In genomic region chr5:135203593-135204036, GRCh38 we compare ENCODE assay signal across 8 cellular contexts.
DNase-seq lines count a peak whose midpoint lies in the region; ATAC-seq and TF ChIP-seq lines count a peak whose summit lies in the region.

No MANE protein-coding gene starts in this region.

- H3K27ac ChIP-seq in C4-2B = no peak overlapping the region
- H3K27ac ChIP-seq in GM23338 (ENCODE audit: low read depth) = no peak overlapping the region
- no peak overlapping the region for H3K27ac ChIP-seq in gastroesophageal sphincter
- H3K27ac ChIP-seq in gastrocnemius medialis = no peak overlapping the region

- TF ChIP-seq CTCF in C4-2B (conservative IDR thresholded peaks at IDR 0.05) (peak; percentile 76), GM23338 (conservative IDR thresholded peaks at IDR 0.05; ENCODE audit: low read depth in 2 of 2) (peak; percentile 66 to 71), gastroesophageal sphincter (IDR thresholded peaks at IDR 0.05) (peak in 3 of 4 experiments; percentile 18 to 32 (median 19)), gastrocnemius medialis (IDR thresholded peaks at IDR 0.05 in 4 of 5, conservative IDR thresholded peaks at IDR 0.05 in 1 of 5) (no peak)

- peaks cover 7% of the 10 kb centered on the region for H3K36me3 Mint-ChIP-seq in GM23338 (ENCODE audit: low read depth)

- in situ Hi-C loops in gastrocnemius medialis (cut with MboI; ENCODE audit: low sequenced_read_pairs in 4 of 4) = no loop called here

- TF ChIP-seq POLR2A in gastroesophageal sphincter (IDR thresholded peaks at IDR 0.05) = no peak
- no peak for TF ChIP-seq POLR2A in gastrocnemius medialis (IDR thresholded peaks at IDR 0.05)

- no peak overlapping the region for H3K4me3 Mint-ChIP-seq in GM23338

- no peaks in the 10 kb centered on the region for H3F3A ChIP-seq in GM23338 (replicated peaks; ENCODE audit: low read depth)

- ATAC-seq in GM23338 = no peak; the same call in 2 of the 3 replicates
- ATAC-seq in gastroesophageal sphincter = no peak
- no peak for ATAC-seq in gastrocnemius medialis

- H4K20me1 ChIP-seq in GM23338 (replicated peaks; ENCODE audit: insufficient read depth) = no peaks in the 10 kb centered on the region

- 79% methylated on average over 4 of the region's 4 CpGs for WGBS in gastroesophageal sphincter (ENCODE audit: low coverage in 1 of 2), 2 donors

- peaks cover 24% of the 10 kb centered on the region for H3K9me3 Mint-ChIP-seq in GM23338

- intact Hi-C loops in gastrocnemius medialis (cut with DNase I; ENCODE audit: low total_unique reads) = no loop called here

- H3K27me3 ChIP-seq in GM23338 (ENCODE audit: insufficient read depth) = no peaks in the 10 kb centered on the region
- no peaks in the 10 kb centered on the region for H3K27me3 ChIP-seq in gastroesophageal sphincter
- no peaks in the 10 kb centered on the region for H3K27me3 ChIP-seq in gastrocnemius medialis

- 0 out of 2 replicates have a peak, but pooled peaks cover 3% of the 10 kb centered on the region for H3K9me2 ChIP-seq in GM23338 (ENCODE audit: insufficient read depth)

- H3K27ac Mint-ChIP-seq in GM23338 = no peak overlapping the region

- no peak for TF ChIP-seq EP300 in gastroesophageal sphincter (IDR thresholded peaks at IDR 0.05)

- DNase-seq in GM23338 (ENCODE audit: low spot score) (peak; percentile 59), SHP77 (lab: John Stamatoyannopoulos, UW) (peak; percentile 14 to 41), gastrocnemius medialis (no peak), NCI-H510A treated with DMSO at 0.1 percent for 48 hours (lab: John Stamatoyannopoulos, UW) (no peak), pons (ENCODE audit: low spot score) (no peak)
- DNase-seq in stimulated activated CD8-positive, alpha-beta memory T cell treated with anti-CD3 and anti-CD28 coated beads, Interleukin-4, amount 100 ng/mL, for 48 hours = no peak

- no peak overlapping the region for H3K4me2 ChIP-seq in GM23338

- peaks cover 8% of the 10 kb centered on the region for H3K27me3 Mint-ChIP-seq in GM23338 (ENCODE audit: insufficient read depth, low read depth, poor library complexity)

- H2AFZ ChIP-seq in GM23338 = no peak overlapping the region

- H3K9me3 ChIP-seq in gastroesophageal sphincter (peaks cover 0 to 21% (median 0%) of the 10 kb centered on the region in 3 donors), gastrocnemius medialis (peaks cover 0 to 10% (median 2%) of the 10 kb centered on the region in 3 donors)

- no peaks in the 10 kb centered on the region for H3K4me1 ChIP-seq in GM23338 (ENCODE audit: insufficient read depth)
- H3K4me1 ChIP-seq in gastroesophageal sphincter = peaks cover 0 to 5% (median 0%) of the 10 kb centered on the region in 3 donors
- H3K4me1 ChIP-seq in gastrocnemius medialis = peaks cover 0 to 5% of the 10 kb centered on the region in 2 donors

- peaks cover 4% of the 10 kb centered on the region; the same call in 1 of the 2 replicates for H3K36me3 ChIP-seq in GM23338 (ENCODE audit: insufficient read depth)
- H3K36me3 ChIP-seq in gastroesophageal sphincter = no peaks in the 10 kb centered on the region
- no peaks in the 10 kb centered on the region for H3K36me3 ChIP-seq in gastrocnemius medialis

- no peaks in the 10 kb centered on the region for H3K79me2 ChIP-seq in GM23338 (replicated peaks; ENCODE audit: insufficient read depth)

- H3K4me3 ChIP-seq in GM23338 (no peak overlapping the region), gastroesophageal sphincter (no peak overlapping the region), gastrocnemius medialis (no peak overlapping the region)

- H3K4me1 Mint-ChIP-seq in GM23338 = peaks cover 6% of the 10 kb centered on the region; the same call in 2 of the 3 replicates

TF ChIP-seq in GM23338, 12 proteins besides CTCF, POLR2A, EP300 and RAD21 (continues in another document):
- TF ChIP-seq JUNB (IDR thresholded peaks at IDR 0.05; ENCODE audit: unreplicated experiment) = no peak
- TF ChIP-seq CREB1 (CRISPR knock-in tag; IDR thresholded peaks at IDR 0.05; ENCODE audit: low read depth) = no peak
- no peak for TF ChIP-seq EZH2 (IDR thresholded peaks at IDR 0.05; ENCODE audit: low read depth, unreplicated experiment)
- no peak for TF ChIP-seq STAT1 (IDR thresholded peaks at IDR 0.05; ENCODE audit: unreplicated experiment)
- TF ChIP-seq NANOG (IDR thresholded peaks at IDR 0.05; ENCODE audit: borderline replicate concordance) = no peak
- no peak for TF ChIP-seq ZNF462 (CRISPR knock-in tag; IDR thresholded peaks at IDR 0.05)
- TF ChIP-seq ETS1 (IDR thresholded peaks at IDR 0.05) = no peak

Comparison
In these comparisons a context has a peak if more than half of its experiments do, and no peak if none do; other contexts are left out.
1. CTCF ChIP-seq: peak in C4-2B (single experiment), GM23338 (2 of 2) and gastroesophageal sphincter (3 of 4); none in gastrocnemius medialis (0 of 5).
2. DNase-seq: peak in GM23338 (single experiment) and SHP77 (2 of 2); none in gastrocnemius medialis (0 of 2), NCI-H510A treated with DMSO at 0.1 percent for 48 hours (single experiment), stimulated activated CD8-positive, alpha-beta memory T cell treated with anti-CD3 and anti-CD28 coated beads, Interleukin-4, amount 100 ng/mL, for 48 hours (single experiment) and pons (single experiment).